ENCODE assay signal across 3 cellular contexts in genomic region chr19:39319892-39320168, GRCh38.
TF ChIP-seq lines count a peak whose summit lies in the region.

No MANE protein-coding gene starts in this region.

TF ChIP-seq in SK-N-SH, 30 proteins besides CTCF, POLR2A, EP300 and RAD21:
- TF ChIP-seq USF2 (IDR thresholded peaks at IDR 0.05; ENCODE audit: borderline replicate concordance, low read depth, low read length) (no peak), EZH2phosphoT487 (IDR thresholded peaks at IDR 0.05; ENCODE audit: borderline replicate concordance, low read depth) (no peak), USF1 (IDR thresholded peaks at IDR 0.05; ENCODE audit: borderline replicate concordance, low read depth) (no peak), PBX3 (IDR thresholded peaks at IDR 0.05) (no peak), YY1 (IDR thresholded peaks at IDR 0.05; ENCODE audit: low read depth) (no peak), CHD2 (IDR thresholded peaks at IDR 0.05; ENCODE audit: low read length, partially characterized antibody) (no peak), RFX5 (IDR thresholded peaks at IDR 0.05; ENCODE audit: low read length) (no peak), IRF3 (IDR thresholded peaks at IDR 0.05; ENCODE audit: low read depth, low read length) (no peak), FOXM1 (IDR thresholded peaks at IDR 0.05; ENCODE audit: low read depth) (no peak), MAX (IDR thresholded peaks at IDR 0.05; ENCODE audit: low read depth) (no peak), TAF1 (IDR thresholded peaks at IDR 0.05; ENCODE audit: borderline replicate concordance, low read depth, low read length) (no peak), TCF12 (IDR thresholded peaks at IDR 0.05) (no peak)

TF ChIP-seq in SK-N-SH treated with all-trans-retinoic acid at 6 μM for 48 hours, 23 proteins besides CTCF, POLR2A, EP300 and RAD21:
- TF ChIP-seq CSDC2 (CRISPR knock-in tag; IDR thresholded peaks at IDR 0.05) (no peak), POU6F1 (CRISPR knock-in tag; IDR thresholded peaks at IDR 0.05; ENCODE audit: borderline replicate concordance, low read depth) (no peak), ISL1 (CRISPR knock-in tag; IDR thresholded peaks at IDR 0.05) (no peak), GLIS3 (CRISPR knock-in tag; IDR thresholded peaks at IDR 0.05) (no peak), ZFP3 (CRISPR knock-in tag; IDR thresholded peaks at IDR 0.05) (no peak), TSHZ2 (CRISPR knock-in tag; IDR thresholded peaks at IDR 0.05) (no peak), ZC3H10 (CRISPR knock-in tag; IDR thresholded peaks at IDR 0.05) (no peak), ZFP30 (CRISPR knock-in tag; IDR thresholded peaks at IDR 0.05) (no peak), TCF4 (CRISPR knock-in tag; IDR thresholded peaks at IDR 0.05; ENCODE audit: borderline replicate concordance) (no peak), PPARA (CRISPR knock-in tag; IDR thresholded peaks at IDR 0.05; ENCODE audit: borderline replicate concordance) (no peak), ZNF8 (CRISPR knock-in tag; IDR thresholded peaks at IDR 0.05) (no peak), ESRRG (CRISPR knock-in tag; IDR thresholded peaks at IDR 0.05) (no peak), OSR1 (CRISPR knock-in tag; IDR thresholded peaks at IDR 0.05) (no peak), CSRNP3 (CRISPR knock-in tag; IDR thresholded peaks at IDR 0.05) (no peak), CREB5 (CRISPR knock-in tag; IDR thresholded peaks at IDR 0.05; ENCODE audit: low read depth) (no peak), RARB (CRISPR knock-in tag; IDR thresholded peaks at IDR 0.05) (no peak), SNAI2 (CRISPR knock-in tag; IDR thresholded peaks at IDR 0.05) (no peak)
TF ChIP-seq in SK-N-SH treated with all-trans-retinoic acid at 6 μM for 48 hours: peak in this region for 0.

TF ChIP-seq in endothelial cell of umbilical vein, 7 proteins besides CTCF, POLR2A, EP300 and RAD21:
- TF ChIP-seq MAX (IDR thresholded peaks at IDR 0.05; ENCODE audit: insufficient read depth, insufficient read length) (no peak), EZH2 (IDR thresholded peaks at IDR 0.05; ENCODE audit: borderline replicate concordance, low read depth, low read length, severe bottlenecking) (no peak)
